Comparison of ENCODE assay signal across 8 cellular contexts in the genomic region with DNA sequence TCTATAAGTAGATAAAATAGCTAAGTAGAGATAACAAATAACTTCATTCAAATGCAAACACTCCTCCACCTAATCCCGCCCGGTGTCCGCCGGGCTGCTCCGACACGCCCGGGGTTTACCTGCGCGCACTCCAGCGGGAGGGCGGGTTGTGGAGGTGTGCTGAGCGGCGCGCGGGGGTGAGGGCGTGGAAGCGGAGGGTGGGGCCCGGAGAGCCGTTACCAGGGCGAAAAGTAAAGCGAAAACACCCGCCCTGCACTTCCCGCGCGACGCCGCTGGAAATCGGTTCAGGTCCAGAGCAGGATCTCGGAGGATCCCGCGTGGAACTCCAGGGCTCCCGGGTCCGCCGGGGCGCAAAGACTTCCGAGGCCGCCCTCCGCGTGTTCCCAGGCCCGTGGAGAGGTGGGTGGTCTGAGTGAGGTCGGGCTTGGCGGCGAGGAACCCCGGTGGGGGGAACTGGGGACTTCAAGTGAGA. TPM values are rescaled to one million over a fixed set of nuclear protein-coding genes. Genes with fewer than 3 reads are reported as not detected.
DNase-seq lines count a peak whose midpoint lies in the region; ATAC-seq and TF ChIP-seq lines count a peak whose summit lies in the region.

No MANE protein-coding gene starts in this region.

- DNase-seq in DMS 273 (lab: John Stamatoyannopoulos, UW; ENCODE audit: unreplicated experiment) (peak; percentile 45), DMS 273 treated with DMSO at 0.1 percent for 48 hours (lab: John Stamatoyannopoulos, UW) (no peak), cardiac fibroblast (ENCODE audit: low read depth in 2 of 2) (no peak), lower lobe of right lung (peak; percentile 91), NCI-H446 (lab: John Stamatoyannopoulos, UW) (no peak)
- DNase-seq in T-helper 2 cell treated with Interferon-gamma antibody and Interleukin-4, amounts not matched to agents 5 μg/mL and 100 μg/mL, for 36 hours (ENCODE audit: low spot score): peak; percentile 42
- DNase-seq in stimulated activated CD8-positive, alpha-beta memory T cell treated with anti-CD3 and anti-CD28 coated beads, Interleukin-7, amount 100 ng/mL, for 4 hours (ENCODE audit: low read depth in 2 of 2): peak; percentile 16 to 51

- H3K4me1 ChIP-seq in lower lobe of right lung: peaks cover 39% of the 10 kb centered on the region

- no peaks in the 10 kb centered on the region for H3K36me3 ChIP-seq in lower lobe of right lung

- ATAC-seq in lower lobe of right lung: peak; percentile 70
- ATAC-seq in HG02884 (IDR thresholded peaks at IDR 0.05; ENCODE audit: unreplicated experiment): no peak

- H3K4me3 ChIP-seq in cardiac fibroblast (replicated peaks in 1 of 2; ENCODE audit: low read depth in 2 of 2, low read length in 2 of 2) (peak overlapping the region; percentile 15 to 18), lower lobe of right lung (peak overlapping the region; percentile 71)

- peak overlapping the region; percentile 91 for H3K4me3 Mint-ChIP-seq in T-helper 2 cell treated with Interferon-gamma antibody and Interleukin-4, amounts not matched to agents 5 μg/mL and 100 μg/mL, for 36 hours

- intact Hi-C loops in lower lobe of right lung (cut with DNase I): no loop called here

- no peaks in the 10 kb centered on the region for H3K9me3 ChIP-seq in lower lobe of right lung

- peaks cover 58% of the 10 kb centered on the region for H3K27me3 Mint-ChIP-seq in T-helper 2 cell treated with Interferon-gamma antibody and Interleukin-4, amounts not matched to agents 5 μg/mL and 100 μg/mL, for 36 hours (ENCODE audit: low read depth)

- TF ChIP-seq CTCF in cardiac fibroblast (IDR thresholded peaks at IDR 0.05; ENCODE audit: low read depth, low read length): no peak
- no peak for TF ChIP-seq CTCF in lower lobe of right lung (IDR thresholded peaks at IDR 0.05)

- peaks cover 17% of the 10 kb centered on the region for H3K27me3 ChIP-seq in lower lobe of right lung (ENCODE audit: low read depth)

- H3K9me3 Mint-ChIP-seq in T-helper 2 cell treated with Interferon-gamma antibody and Interleukin-4, amounts not matched to agents 5 μg/mL and 100 μg/mL, for 36 hours: no peaks in the 10 kb centered on the region

- H3K4me1 Mint-ChIP-seq in T-helper 2 cell treated with Interferon-gamma antibody and Interleukin-4, amounts not matched to agents 5 μg/mL and 100 μg/mL, for 36 hours (ENCODE audit: low read depth): peaks cover 40% of the 10 kb centered on the region

- H3K27ac ChIP-seq in lower lobe of right lung: peak overlapping the region; percentile 90

- H3K36me3 Mint-ChIP-seq in T-helper 2 cell treated with Interferon-gamma antibody and Interleukin-4, amounts not matched to agents 5 μg/mL and 100 μg/mL, for 36 hours (ENCODE audit: low read depth): peaks cover 4% of the 10 kb centered on the region

- H3K27ac Mint-ChIP-seq in T-helper 2 cell treated with Interferon-gamma antibody and Interleukin-4, amounts not matched to agents 5 μg/mL and 100 μg/mL, for 36 hours: peak overlapping the region; percentile 83

RNA-seq across cellular contexts. Expression of gene ATF3, which starts 1.8 kb away (rescaled TPM):
- total RNA-seq in lower lobe of right lung: 25.8 TPM

Comparison
In these comparisons a context has a peak if more than half of its experiments do, and no peak if none do; other contexts are left out.
1. DNase-seq: peak in DMS 273 (single experiment), T-helper 2 cell treated with Interferon-gamma antibody and Interleukin-4, amounts not matched to agents 5 μg/mL and 100 μg/mL, for 36 hours (single experiment), lower lobe of right lung (single experiment) and stimulated activated CD8-positive, alpha-beta memory T cell treated with anti-CD3 and anti-CD28 coated beads, Interleukin-7, amount 100 ng/mL, for 4 hours (2 of 2); none in DMS 273 treated with DMSO at 0.1 percent for 48 hours (single experiment), cardiac fibroblast (0 of 2) and NCI-H446 (0 of 2).